Comparison of ENCODE assay signal across 9 cellular contexts in the genomic region with DNA sequence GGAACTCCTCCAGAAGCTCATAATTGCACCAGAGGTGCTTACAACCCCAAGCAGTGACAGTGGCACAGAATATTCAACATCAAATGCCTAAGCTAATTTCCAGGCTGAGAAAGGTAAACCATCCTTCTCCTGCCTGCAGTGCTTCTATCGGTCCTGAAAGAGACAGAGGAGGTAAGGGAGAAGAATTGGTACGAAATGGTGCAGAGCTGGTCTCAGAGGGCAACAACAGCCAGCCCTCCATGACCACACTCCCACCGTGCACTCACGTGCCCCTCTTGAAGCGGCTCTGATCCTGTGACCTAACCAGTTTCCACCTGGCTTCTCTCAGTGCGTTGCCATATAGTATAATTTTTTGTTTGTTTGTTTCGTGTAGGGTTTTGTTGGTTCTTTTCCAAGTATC. TPM values are rescaled to one million over a fixed set of nuclear protein-coding genes. Genes with fewer than 3 reads are reported as not detected.
DNase-seq lines count a peak whose midpoint lies in the region; ATAC-seq and TF ChIP-seq lines count a peak whose summit lies in the region.
"Had no signal": no experiment of that assay in that cellular context is flagged by ENCODE, and none has a peak within 500 bp of the region (broad histone marks: within the 10 kb centered on the region; RNA-seq: fewer than 3 reads in every experiment).

No MANE protein-coding gene starts in this region.

- in situ Hi-C loops in G401 (cut with HindIII; ENCODE audit: low sequenced_read_pairs), result no loop called here

- no peak overlapping the region for H3K27ac Mint-ChIP-seq in natural killer cell treated with Interleukin-12 subunit alpha and Interleukin-12 subunit beta and Interleukin-15 and Interleukin-18, amount 100 ng/mL, for 72 hours

- H3K4me3 Mint-ChIP-seq in natural killer cell treated with Interleukin-12 subunit alpha and Interleukin-12 subunit beta and Interleukin-15 and Interleukin-18, amount 100 ng/mL, for 72 hours, result peak overlapping the region; percentile 91

- H3K36me3 Mint-ChIP-seq in natural killer cell treated with Interleukin-12 subunit alpha and Interleukin-12 subunit beta and Interleukin-15 and Interleukin-18, amount 100 ng/mL, for 72 hours, result peaks cover 17% of the 10 kb centered on the region

- H3K9me3 Mint-ChIP-seq in natural killer cell treated with Interleukin-12 subunit alpha and Interleukin-12 subunit beta and Interleukin-15 and Interleukin-18, amount 100 ng/mL, for 72 hours, result no peaks in the 10 kb centered on the region

- H3K27me3 Mint-ChIP-seq in natural killer cell treated with Interleukin-12 subunit alpha and Interleukin-12 subunit beta and Interleukin-15 and Interleukin-18, amount 100 ng/mL, for 72 hours, result no peaks in the 10 kb centered on the region

- H3K4me1 Mint-ChIP-seq in natural killer cell treated with Interleukin-12 subunit alpha and Interleukin-12 subunit beta and Interleukin-15 and Interleukin-18, amount 100 ng/mL, for 72 hours (ENCODE audit: low read depth in 2 of 2), result peaks cover 28 to 29% of the 10 kb centered on the region in 2 donors

- peak overlapping the region; percentile 97 for H3K27ac ChIP-seq in VCaP

- DNase-seq in NCI-H1092 treated with DMSO at 0.1 percent for 48 hours (lab: John Stamatoyannopoulos, UW) (peak; percentile 38), NCI-H1092 (lab: John Stamatoyannopoulos, UW) (no peak), G401 (ENCODE audit: low spot score) (peak; percentile 54), UCSD-AML1 (lab: John Stamatoyannopoulos, UW; ENCODE audit: unreplicated experiment) (no peak)
- DNase-seq in natural killer cell treated with Interleukin-12 subunit alpha and Interleukin-12 subunit beta and Interleukin-15 and Interleukin-18, amount 100 ng/mL, for 72 hours (ENCODE audit: low spot score), result no peak
- DNase-seq: foreskin melanocyte had no signal

- no peak for ATAC-seq in natural killer cell treated with Interleukin-12 subunit alpha and Interleukin-12 subunit beta and Interleukin-15 and Interleukin-18, amount 100 ng/mL, for 72 hours
- no peak for ATAC-seq in HG03439 (IDR thresholded peaks at IDR 0.05; ENCODE audit: unreplicated experiment)
- no peak for ATAC-seq in GM21619 (IDR thresholded peaks at IDR 0.05; ENCODE audit: unreplicated experiment)

- no peak for TF ChIP-seq CTCF in VCaP (conservative IDR thresholded peaks at IDR 0.05)

RNA-seq across cellular contexts. Expression of gene ATP2A2, which starts 1.5 kb away (rescaled TPM):
- 15.1 and 20.3 TPM in 2 replicates for total RNA-seq in G401 (2014; rRNA removed; shearing (Covaris generic))
- total RNA-seq in natural killer cell treated with Interleukin-12 subunit alpha and Interleukin-12 subunit beta and Interleukin-15 and Interleukin-18, amount 100 ng/mL, for 72 hours, result 100 to 1,000 TPM; 247 to 359 TPM

Comparison
In these comparisons a context has a peak if more than half of its experiments do, and no peak if none do; other contexts are left out.
1. DNase-seq: peak in NCI-H1092 treated with DMSO at 0.1 percent for 48 hours (single experiment) and G401 (single experiment); none in NCI-H1092 (single experiment), natural killer cell treated with Interleukin-12 subunit alpha and Interleukin-12 subunit beta and Interleukin-15 and Interleukin-18, amount 100 ng/mL, for 72 hours (single experiment) and UCSD-AML1 (single experiment).
2. RNA of gene ATP2A2, which starts 1.5 kb away (total RNA-seq): 247 to 359 TPM in natural killer cell treated with Interleukin-12 subunit alpha and Interleukin-12 subunit beta and Interleukin-15 and Interleukin-18, amount 100 ng/mL, for 72 hours; 15.1 to 20.3 TPM in G401; every median in the first group is over 10 times any median in the second.